Comparison of ENCODE assay signal across 16 cellular contexts in the genomic region with DNA sequence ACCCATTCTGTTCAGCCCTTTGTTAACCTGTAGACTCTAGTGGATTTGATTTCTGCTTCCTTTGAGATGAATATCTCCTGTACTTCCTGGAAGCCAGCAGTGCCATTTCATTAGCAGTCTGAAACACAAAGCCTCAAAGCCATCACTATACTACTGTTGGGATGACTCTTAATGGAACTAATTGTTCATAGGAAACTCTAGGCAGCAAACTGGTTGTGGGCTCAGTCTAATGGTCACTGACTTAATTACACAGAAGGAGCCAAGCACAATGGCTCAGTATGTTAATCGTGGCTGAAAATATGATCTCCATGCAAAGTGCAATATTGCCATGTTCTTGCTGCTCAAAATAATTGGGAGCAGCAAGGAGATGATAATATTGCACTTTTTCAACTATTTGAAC.
"Had no signal": no experiment of that assay in that cellular context is flagged by ENCODE, and none has a peak within 500 bp of the region (broad histone marks: within the 10 kb centered on the region; RNA-seq: fewer than 3 reads in every experiment).

No MANE protein-coding gene starts in this region.

- H3K27me3 Mint-ChIP-seq: activated CD4-positive, alpha-beta T cell treated with anti-CD3 and anti-CD28 coated beads, Interleukin-2, amount 10 ng/mL, durations not matched to agents 7 days and 5 days had no signal

- H3K4me3 ChIP-seq: ascending aorta, coronary artery, gastrocnemius medialis, lower lobe of right lung, prostate gland, right atrium auricular region, upper lobe of right lung had no signal

- H3K9me3 Mint-ChIP-seq: activated CD4-positive, alpha-beta T cell treated with anti-CD3 and anti-CD28 coated beads, Interleukin-2, amount 10 ng/mL, durations not matched to agents 7 days and 5 days; nephron progenitor cell had no signal

- H3K36me3 ChIP-seq: ascending aorta, gastrocnemius medialis, lower lobe of right lung, prostate gland, right atrium auricular region, upper lobe of right lung had no signal

- H3K27me3 ChIP-seq: ascending aorta, gastrocnemius medialis, right atrium auricular region, upper lobe of right lung had no signal

- H3K9me3 ChIP-seq: ascending aorta, gastrocnemius medialis, lower lobe of right lung, prostate gland, right atrium auricular region, upper lobe of right lung had no signal

- H3K4me3 Mint-ChIP-seq: activated CD4-positive, alpha-beta T cell treated with anti-CD3 and anti-CD28 coated beads, Interleukin-2, amount 10 ng/mL, durations not matched to agents 7 days and 5 days; activated CD8-positive, alpha-beta T cell treated with anti-CD3 and anti-CD28 coated beads, Interleukin-2, amount 10 ng/mL, durations not matched to agents 7 days and 5 days; activated T-cell treated with anti-CD3 and anti-CD28 coated beads, Interleukin-2, amount 50 U/mL, for 4 hours; nephron progenitor cell had no signal

- H3K4me1 Mint-ChIP-seq: activated CD4-positive, alpha-beta T cell treated with anti-CD3 and anti-CD28 coated beads, Interleukin-2, amount 10 ng/mL, durations not matched to agents 7 days and 5 days; nephron progenitor cell had no signal

- ATAC-seq: activated CD4-positive, CD25-positive, alpha-beta regulatory T cell treated with anti-CD3 and anti-CD28 coated beads, Interleukin-2, amount 50 U/mL, for 24 hours; activated CD8-positive, alpha-beta T cell treated with anti-CD3 and anti-CD28 coated beads, Interleukin-2, amount 10 ng/mL, durations not matched to agents 7 days and 5 days; activated T-cell treated with anti-CD3 and anti-CD28 coated beads, Interleukin-2, amount 50 U/mL, for 4 hours; gastrocnemius medialis had no signal

- H3K4me1 ChIP-seq: gastrocnemius medialis, prostate gland had no signal

- H3K27ac ChIP-seq: ascending aorta, coronary artery, gastrocnemius medialis, lower lobe of right lung, prostate gland, right atrium auricular region, upper lobe of right lung had no signal

- H3K27ac Mint-ChIP-seq: activated CD4-positive, alpha-beta T cell treated with anti-CD3 and anti-CD28 coated beads, Interleukin-2, amount 10 ng/mL, durations not matched to agents 7 days and 5 days; activated CD8-positive, alpha-beta T cell treated with anti-CD3 and anti-CD28 coated beads, Interleukin-2, amount 10 ng/mL, durations not matched to agents 7 days and 5 days; nephron progenitor cell had no signal

- DNase-seq: activated CD4-positive, alpha-beta T cell treated with anti-CD3 and anti-CD28 coated beads, Interleukin-2, amount 10 ng/mL, durations not matched to agents 7 days and 5 days; activated CD8-positive, alpha-beta T cell treated with anti-CD3 and anti-CD28 coated beads, Interleukin-2, amount 10 ng/mL, durations not matched to agents 7 days and 5 days; activated effector memory CD4-positive, alpha-beta T cell treated with anti-CD3 and anti-CD28 coated beads, Interleukin-2, amount 50 U/mL, for 16 hours; activated naive CD4-positive, alpha-beta T cell treated with anti-CD3 and anti-CD28 coated beads, Interleukin-2, amount 50 U/mL, for 16 hours; activated T-cell treated with anti-CD3 and anti-CD28 coated beads, Interleukin-2, amount 50 U/mL, for 4 hours; effector CD4-positive, alpha-beta T cell; gastrocnemius medialis; lower lobe of right lung; nephron progenitor cell; T1000; upper lobe of right lung had no signal
